ENCODE assay signal across 2 cellular contexts in genomic region chr1:29233693-29234092, GRCh38.
TF ChIP-seq lines count a peak whose summit lies in the region.

No MANE protein-coding gene starts in this region.

TF ChIP-seq in HepG2, 621 proteins besides CTCF, POLR2A, EP300 and RAD21:
- TF ChIP-seq PHF21A (CRISPR knock-in tag; IDR thresholded peaks at IDR 0.05) = no peak
- TF ChIP-seq ZNF629 (CRISPR knock-in tag; conservative IDR thresholded peaks at IDR 0.05) = peak; percentile 54; the same call in 1 of the 2 replicates

TF ChIP-seq in HEK293, 187 proteins besides CTCF, POLR2A, EP300 and RAD21:
- peak; percentile 85 for TF ChIP-seq SCRT2 (tag by site-specific recombination; IDR thresholded peaks at IDR 0.05)
- no peak for TF ChIP-seq HOXA7 (CRISPR knock-in tag; IDR thresholded peaks at IDR 0.05; ENCODE audit: borderline replicate concordance)
TF ChIP-seq in HEK293: peak in this region for 1.
